1 cellular context compared by ENCODE assay signal in the genomic region with DNA sequence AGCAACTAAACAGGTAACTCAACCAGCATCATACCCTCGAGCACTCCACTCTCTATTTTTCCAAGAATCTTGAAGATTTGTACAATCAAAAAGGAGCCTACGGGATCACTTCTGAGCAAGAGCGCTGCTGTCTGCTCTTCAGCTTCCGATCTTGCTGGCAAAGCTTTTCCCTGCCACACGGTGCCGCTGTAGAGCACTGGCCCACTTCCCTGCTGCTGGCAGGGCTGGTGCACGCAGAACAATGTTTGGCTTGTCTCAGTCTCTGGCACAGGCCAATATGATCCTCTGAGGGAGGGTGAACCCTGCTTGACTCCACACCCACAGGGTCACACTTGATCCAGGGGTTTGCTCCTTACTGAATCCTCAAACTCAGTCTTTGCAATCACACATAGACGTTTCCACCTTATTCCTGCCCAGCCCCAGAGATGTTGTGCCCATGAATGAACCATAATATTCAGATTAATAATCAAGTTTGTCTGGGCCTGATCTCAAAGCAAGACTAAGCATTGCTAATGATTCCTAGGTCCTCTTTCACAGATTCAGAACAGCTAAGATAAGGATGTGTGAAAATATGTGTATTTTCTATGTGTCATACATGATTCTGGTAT.
TF ChIP-seq lines count a peak whose summit lies in the region.

No MANE protein-coding gene starts in this region.

TF ChIP-seq in HepG2, 621 proteins besides CTCF, POLR2A, EP300 and RAD21 (continued from another document and continues in another):
- no peak for TF ChIP-seq ZNF775 (CRISPR knock-in tag; IDR thresholded peaks at IDR 0.05; ENCODE audit: borderline replicate concordance)
- no peak for TF ChIP-seq MBNL3 (CRISPR knock-in tag; conservative IDR thresholded peaks at IDR 0.05)
- 0 out of 2 replicates have a peak, but pooled peaks have one; percentile 23 for TF ChIP-seq SALL1 (CRISPR knock-in tag; IDR thresholded peaks at IDR 0.05)
- no peak for TF ChIP-seq POLR2AphosphoS5 (IDR thresholded peaks at IDR 0.05; ENCODE audit: low read depth, low read length)
- TF ChIP-seq TP53 (CRISPR knock-in tag; conservative IDR thresholded peaks at IDR 0.05), result no peak
- TF ChIP-seq ZNF724P (CRISPR knock-in tag; IDR thresholded peaks at IDR 0.05; ENCODE audit: borderline replicate concordance), result no peak
- no peak for TF ChIP-seq RELA (CRISPR knock-in tag; IDR thresholded peaks at IDR 0.05)
- TF ChIP-seq ASH2L (IDR thresholded peaks at IDR 0.05; ENCODE audit: insufficient read length, low read depth, low read length), result no peak
- no peak for TF ChIP-seq ZNF607 (CRISPR knock-in tag; IDR thresholded peaks at IDR 0.05; ENCODE audit: borderline replicate concordance)
- no peak for TF ChIP-seq AGO2 (optimal IDR thresholded peaks at IDR 0.05; ENCODE audit: low read depth, low read length)
- no peak for TF ChIP-seq RFXANK (CRISPR knock-in tag; IDR thresholded peaks at IDR 0.05)
- TF ChIP-seq, protein P1, sequence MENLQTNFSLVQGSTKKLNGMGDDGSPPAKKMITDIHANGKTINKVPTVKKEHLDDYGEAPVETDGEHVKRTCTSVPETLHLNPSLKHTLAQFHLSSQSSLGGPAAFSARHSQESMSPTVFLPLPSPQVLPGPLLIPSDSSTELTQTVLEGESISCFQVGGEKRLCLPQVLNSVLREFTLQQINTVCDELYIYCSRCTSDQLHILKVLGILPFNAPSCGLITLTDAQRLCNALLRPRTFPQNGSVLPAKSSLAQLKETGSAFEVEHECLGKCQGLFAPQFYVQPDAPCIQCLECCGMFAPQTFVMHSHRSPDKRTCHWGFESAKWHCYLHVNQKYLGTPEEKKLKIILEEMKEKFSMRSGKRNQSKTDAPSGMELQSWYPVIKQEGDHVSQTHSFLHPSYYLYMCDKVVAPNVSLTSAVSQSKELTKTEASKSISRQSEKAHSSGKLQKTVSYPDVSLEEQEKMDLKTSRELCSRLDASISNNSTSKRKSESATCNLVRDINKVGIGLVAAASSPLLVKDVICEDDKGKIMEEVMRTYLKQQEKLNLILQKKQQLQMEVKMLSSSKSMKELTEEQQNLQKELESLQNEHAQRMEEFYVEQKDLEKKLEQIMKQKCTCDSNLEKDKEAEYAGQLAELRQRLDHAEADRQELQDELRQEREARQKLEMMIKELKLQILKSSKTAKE (CRISPR knock-in tag; IDR thresholded peaks at IDR 0.05; ENCODE audit: borderline replicate concordance), result no peak
- TF ChIP-seq, protein P2, sequence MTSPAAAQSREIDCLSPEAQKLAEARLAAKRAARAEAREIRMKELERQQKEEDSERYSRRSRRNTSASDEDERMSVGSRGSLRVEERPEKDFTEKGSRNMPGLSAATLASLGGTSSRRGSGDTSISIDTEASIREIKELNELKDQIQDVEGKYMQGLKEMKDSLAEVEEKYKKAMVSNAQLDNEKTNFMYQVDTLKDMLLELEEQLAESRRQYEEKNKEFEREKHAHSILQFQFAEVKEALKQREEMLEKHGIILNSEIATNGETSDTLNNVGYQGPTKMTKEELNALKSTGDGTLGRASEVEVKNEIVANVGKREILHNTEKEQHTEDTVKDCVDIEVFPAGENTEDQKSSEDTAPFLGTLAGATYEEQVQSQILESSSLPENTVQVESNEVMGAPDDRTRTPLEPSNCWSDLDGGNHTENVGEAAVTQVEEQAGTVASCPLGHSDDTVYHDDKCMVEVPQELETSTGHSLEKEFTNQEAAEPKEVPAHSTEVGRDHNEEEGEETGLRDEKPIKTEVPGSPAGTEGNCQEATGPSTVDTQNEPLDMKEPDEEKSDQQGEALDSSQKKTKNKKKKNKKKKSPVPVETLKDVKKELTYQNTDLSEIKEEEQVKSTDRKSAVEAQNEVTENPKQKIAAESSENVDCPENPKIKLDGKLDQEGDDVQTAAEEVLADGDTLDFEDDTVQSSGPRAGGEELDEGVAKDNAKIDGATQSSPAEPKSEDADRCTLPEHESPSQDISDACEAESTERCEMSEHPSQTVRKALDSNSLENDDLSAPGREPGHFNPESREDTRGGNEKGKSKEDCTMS (CRISPR knock-in tag; conservative IDR thresholded peaks at IDR 0.05), result no peak
- TF ChIP-seq MED8 (CRISPR knock-in tag; IDR thresholded peaks at IDR 0.05; ENCODE audit: insufficient replicate concordance), result no peak
- no peak for TF ChIP-seq ZNF780A (CRISPR knock-in tag; IDR thresholded peaks at IDR 0.05)
- no peak for TF ChIP-seq ZSCAN12 (CRISPR knock-in tag; IDR thresholded peaks at IDR 0.05)
- no peak for TF ChIP-seq ZNF343 (CRISPR knock-in tag; IDR thresholded peaks at IDR 0.05)
- no peak for TF ChIP-seq PLRG1 (conservative IDR thresholded peaks at IDR 0.05)
- 0 out of 2 replicates have a peak, but pooled peaks have one; percentile 26 for TF ChIP-seq MIER3 (CRISPR knock-in tag; IDR thresholded peaks at IDR 0.05; ENCODE audit: borderline replicate concordance)
- TF ChIP-seq MTA1 (CRISPR knock-in tag; IDR thresholded peaks at IDR 0.05; ENCODE audit: borderline replicate concordance), result no peak
- TF ChIP-seq FOSL2 (CRISPR knock-in tag; IDR thresholded peaks at IDR 0.05), result 0 out of 2 replicates have a peak, but pooled peaks have one; percentile 19
- 0 out of 2 replicates have a peak, but pooled peaks have one; percentile 24 for TF ChIP-seq ZNF644 (CRISPR knock-in tag; IDR thresholded peaks at IDR 0.05; ENCODE audit: low read depth)
- TF ChIP-seq, protein P3, sequence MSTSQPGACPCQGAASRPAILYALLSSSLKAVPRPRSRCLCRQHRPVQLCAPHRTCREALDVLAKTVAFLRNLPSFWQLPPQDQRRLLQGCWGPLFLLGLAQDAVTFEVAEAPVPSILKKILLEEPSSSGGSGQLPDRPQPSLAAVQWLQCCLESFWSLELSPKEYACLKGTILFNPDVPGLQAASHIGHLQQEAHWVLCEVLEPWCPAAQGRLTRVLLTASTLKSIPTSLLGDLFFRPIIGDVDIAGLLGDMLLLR (CRISPR knock-in tag; IDR thresholded peaks at IDR 0.05), result no peak
- no peak for TF ChIP-seq PAX8 (CRISPR knock-in tag; IDR thresholded peaks at IDR 0.05; ENCODE audit: borderline replicate concordance)
- peak; percentile 33; the same call in 1 of the 2 replicates for TF ChIP-seq ELF3 (CRISPR knock-in tag; IDR thresholded peaks at IDR 0.05)
- TF ChIP-seq, protein P4, sequence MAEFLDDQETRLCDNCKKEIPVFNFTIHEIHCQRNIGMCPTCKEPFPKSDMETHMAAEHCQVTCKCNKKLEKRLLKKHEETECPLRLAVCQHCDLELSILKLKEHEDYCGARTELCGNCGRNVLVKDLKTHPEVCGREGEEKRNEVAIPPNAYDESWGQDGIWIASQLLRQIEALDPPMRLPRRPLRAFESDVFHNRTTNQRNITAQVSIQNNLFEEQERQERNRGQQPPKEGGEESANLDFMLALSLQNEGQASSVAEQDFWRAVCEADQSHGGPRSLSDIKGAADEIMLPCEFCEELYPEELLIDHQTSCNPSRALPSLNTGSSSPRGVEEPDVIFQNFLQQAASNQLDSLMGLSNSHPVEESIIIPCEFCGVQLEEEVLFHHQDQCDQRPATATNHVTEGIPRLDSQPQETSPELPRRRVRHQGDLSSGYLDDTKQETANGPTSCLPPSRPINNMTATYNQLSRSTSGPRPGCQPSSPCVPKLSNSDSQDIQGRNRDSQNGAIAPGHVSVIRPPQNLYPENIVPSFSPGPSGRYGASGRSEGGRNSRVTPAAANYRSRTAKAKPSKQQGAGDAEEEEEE (CRISPR knock-in tag; IDR thresholded peaks at IDR 0.05; ENCODE audit: borderline replicate concordance), result no peak
- TF ChIP-seq DMAP1 (CRISPR knock-in tag; IDR thresholded peaks at IDR 0.05), result no peak
- 0 out of 2 replicates have a peak, but pooled peaks have one; percentile 27 for TF ChIP-seq GATAD1 (CRISPR knock-in tag; IDR thresholded peaks at IDR 0.05)
- TF ChIP-seq ZNF720 (CRISPR knock-in tag; IDR thresholded peaks at IDR 0.05), result no peak
- TF ChIP-seq, protein P5, sequence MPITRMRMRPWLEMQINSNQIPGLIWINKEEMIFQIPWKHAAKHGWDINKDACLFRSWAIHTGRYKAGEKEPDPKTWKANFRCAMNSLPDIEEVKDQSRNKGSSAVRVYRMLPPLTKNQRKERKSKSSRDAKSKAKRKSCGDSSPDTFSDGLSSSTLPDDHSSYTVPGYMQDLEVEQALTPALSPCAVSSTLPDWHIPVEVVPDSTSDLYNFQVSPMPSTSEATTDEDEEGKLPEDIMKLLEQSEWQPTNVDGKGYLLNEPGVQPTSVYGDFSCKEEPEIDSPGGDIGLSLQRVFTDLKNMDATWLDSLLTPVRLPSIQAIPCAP (CRISPR knock-in tag; IDR thresholded peaks at IDR 0.05; ENCODE audit: low read depth), result no peak
- TF ChIP-seq ZFP36L2 (CRISPR knock-in tag; IDR thresholded peaks at IDR 0.05), result no peak
- TF ChIP-seq ZNF496 (CRISPR knock-in tag; IDR thresholded peaks at IDR 0.05; ENCODE audit: insufficient replicate concordance), result no peak
- TF ChIP-seq SNAI1 (CRISPR knock-in tag; IDR thresholded peaks at IDR 0.05; ENCODE audit: borderline replicate concordance), result no peak
- TF ChIP-seq ZNF138 (CRISPR knock-in tag; IDR thresholded peaks at IDR 0.05; ENCODE audit: low read depth), result no peak
- no peak for TF ChIP-seq HNF4A (CRISPR knock-in tag; IDR thresholded peaks at IDR 0.05)
- TF ChIP-seq RFXAP (CRISPR knock-in tag; IDR thresholded peaks at IDR 0.05; ENCODE audit: borderline replicate concordance), result no peak
- TF ChIP-seq ZNF713 (CRISPR knock-in tag; IDR thresholded peaks at IDR 0.05), result no peak
- no peak for TF ChIP-seq ZNF781 (CRISPR knock-in tag; IDR thresholded peaks at IDR 0.05; ENCODE audit: borderline replicate concordance, not compliant biosample characterization)
- TF ChIP-seq FOXA3 (CRISPR knock-in tag; IDR thresholded peaks at IDR 0.05), result 0 out of 2 replicates have a peak, but pooled peaks have one; percentile 15
- no peak for TF ChIP-seq TBX3 (IDR thresholded peaks at IDR 0.05; ENCODE audit: borderline replicate concordance)
- no peak for TF ChIP-seq TCF12 (IDR thresholded peaks at IDR 0.05)
- no peak for TF ChIP-seq TCF12 (CRISPR knock-in tag; IDR thresholded peaks at IDR 0.05)
- TF ChIP-seq SCMH1 (CRISPR knock-in tag; IDR thresholded peaks at IDR 0.05; ENCODE audit: borderline replicate concordance), result no peak
- TF ChIP-seq ZFP90 (CRISPR knock-in tag; IDR thresholded peaks at IDR 0.05; ENCODE audit: borderline replicate concordance), result no peak
- TF ChIP-seq RCOR2 (CRISPR knock-in tag; IDR thresholded peaks at IDR 0.05), result no peak
- TF ChIP-seq ZNF530 (CRISPR knock-in tag; IDR thresholded peaks at IDR 0.05; ENCODE audit: low read depth), result no peak
- TF ChIP-seq, protein P6, sequence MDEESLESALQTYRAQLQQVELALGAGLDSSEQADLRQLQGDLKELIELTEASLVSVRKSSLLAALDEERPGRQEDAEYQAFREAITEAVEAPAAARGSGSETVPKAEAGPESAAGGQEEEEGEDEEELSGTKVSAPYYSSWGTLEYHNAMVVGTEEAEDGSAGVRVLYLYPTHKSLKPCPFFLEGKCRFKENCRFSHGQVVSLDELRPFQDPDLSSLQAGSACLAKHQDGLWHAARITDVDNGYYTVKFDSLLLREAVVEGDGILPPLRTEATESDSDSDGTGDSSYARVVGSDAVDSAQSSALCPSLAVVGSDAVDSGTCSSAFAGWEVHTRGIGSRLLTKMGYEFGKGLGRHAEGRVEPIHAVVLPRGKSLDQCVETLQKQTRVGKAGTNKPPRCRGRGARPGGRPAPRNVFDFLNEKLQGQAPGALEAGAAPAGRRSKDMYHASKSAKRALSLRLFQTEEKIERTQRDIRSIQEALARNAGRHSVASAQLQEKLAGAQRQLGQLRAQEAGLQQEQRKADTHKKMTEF (CRISPR knock-in tag; IDR thresholded peaks at IDR 0.05), result no peak
- TF ChIP-seq, protein P7, sequence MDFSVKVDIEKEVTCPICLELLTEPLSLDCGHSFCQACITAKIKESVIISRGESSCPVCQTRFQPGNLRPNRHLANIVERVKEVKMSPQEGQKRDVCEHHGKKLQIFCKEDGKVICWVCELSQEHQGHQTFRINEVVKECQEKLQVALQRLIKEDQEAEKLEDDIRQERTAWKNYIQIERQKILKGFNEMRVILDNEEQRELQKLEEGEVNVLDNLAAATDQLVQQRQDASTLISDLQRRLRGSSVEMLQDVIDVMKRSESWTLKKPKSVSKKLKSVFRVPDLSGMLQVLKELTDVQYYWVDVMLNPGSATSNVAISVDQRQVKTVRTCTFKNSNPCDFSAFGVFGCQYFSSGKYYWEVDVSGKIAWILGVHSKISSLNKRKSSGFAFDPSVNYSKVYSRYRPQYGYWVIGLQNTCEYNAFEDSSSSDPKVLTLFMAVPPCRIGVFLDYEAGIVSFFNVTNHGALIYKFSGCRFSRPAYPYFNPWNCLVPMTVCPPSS (IDR thresholded peaks at IDR 0.05), result no peak
- TF ChIP-seq ZNF260 (CRISPR knock-in tag; IDR thresholded peaks at IDR 0.05; ENCODE audit: borderline replicate concordance, low read depth), result no peak
- TF ChIP-seq MED1 (CRISPR knock-in tag; IDR thresholded peaks at IDR 0.05), result no peak
- TF ChIP-seq CEBPB (IDR thresholded peaks at IDR 0.05; ENCODE audit: borderline replicate concordance, low read depth, low read length), result no peak
